11 cellular contexts compared by ENCODE assay signal in genomic region chr10:131310054-131310903, GRCh38. TPM values are rescaled to one million over a fixed set of nuclear protein-coding genes. Genes with fewer than 3 reads are reported as not detected.
DNase-seq lines count a peak whose midpoint lies in the region; TF ChIP-seq lines count a peak whose summit lies in the region.
"Had no signal": no experiment of that assay in that cellular context is flagged by ENCODE, and none has a peak within 500 bp of the region (broad histone marks: within the 10 kb centered on the region; RNA-seq: fewer than 3 reads in every experiment).

No MANE protein-coding gene starts in this region.

- H3K9me3 Mint-ChIP-seq in nephron = no peaks in the 10 kb centered on the region

- H3K27me3 Mint-ChIP-seq in nephron (ENCODE audit: low read depth) = peaks cover 73% of the 10 kb centered on the region

- no peaks in the 10 kb centered on the region for H3K36me3 Mint-ChIP-seq in nephron (ENCODE audit: low read depth)

- no peak overlapping the region for H3K4me3 ChIP-seq in cardiac fibroblast (replicated peaks in 1 of 2; ENCODE audit: low read depth in 2 of 2, low read length in 2 of 2)
- H3K4me3 ChIP-seq: A549 had no signal

- peak; percentile 42 for TF ChIP-seq CTCF in LNCAP (IDR thresholded peaks at IDR 0.05)
- peak; percentile 30 for TF ChIP-seq CTCF in cardiac fibroblast (IDR thresholded peaks at IDR 0.05; ENCODE audit: low read depth, low read length)
- peak; percentile 57 to 67 (median 60) for TF ChIP-seq CTCF in nephron (IDR thresholded peaks at IDR 0.05; ENCODE audit: unreplicated experiment in 3 of 3)

- DNase-seq in DMS79 treated with DMSO at 0.1 percent for 48 hours (lab: John Stamatoyannopoulos, UW) (peak; percentile 30), DMS79 (lab: John Stamatoyannopoulos, UW) (no peak), cardiac fibroblast (ENCODE audit: low read depth in 2 of 2) (peak in 1 of 2 donors; percentile 9), ureter (ENCODE audit: low spot score) (no peak), T1000 (lab: John Stamatoyannopoulos, UW) (no peak), KBM-7 (no peak)
- DNase-seq: OCI-M1 had no signal

- H3K4me3 Mint-ChIP-seq in nephron = peak overlapping the region; percentile 71 to 80 (median 80)

- in situ Hi-C loops in KBM-7 (cut with MboI; ENCODE audit: low pct_unique_long_range_greater_than_20kb, low sequenced_read_pairs) = no loop called here

- peak overlapping the region in 1 of 3 experiments; percentile 36 for H3K27ac Mint-ChIP-seq in nephron

- H3K4me1 Mint-ChIP-seq in nephron = peaks cover 13% of the 10 kb centered on the region

RNA-seq across cellular contexts. Expression of gene TCERG1L, which starts 1.2 kb away (rescaled TPM):
- total RNA-seq in ureter = 0.91 TPM
- total RNA-seq: HT1080 had no signal
